Comparison of ENCODE assay signal across 29 cellular contexts in genomic region chr2:3631161-3631850, GRCh38. TPM values are rescaled to one million over a fixed set of nuclear protein-coding genes. Genes with fewer than 3 reads are reported as not detected.
DNase-seq lines count a peak whose midpoint lies in the region; ATAC-seq, FAIRE-seq and TF ChIP-seq lines count a peak whose summit lies in the region.
"Had no signal": no experiment of that assay in that cellular context is flagged by ENCODE, and none has a peak within 500 bp of the region (broad histone marks: within the 10 kb centered on the region; RNA-seq: fewer than 3 reads in every experiment).

No MANE protein-coding gene starts in this region.

- TF ChIP-seq CTCF in kidney (IDR thresholded peaks at IDR 0.05; ENCODE audit: borderline replicate concordance, extremely low read depth, insufficient read depth) (no peak), omental fat pad (IDR thresholded peaks at IDR 0.05) (no peak), HFFc6 (IDR thresholded peaks at IDR 0.05) (no peak)

- no peak overlapping the region for H3K27ac ChIP-seq in kidney (ENCODE audit: low read depth in 2 of 2, low read length in 2 of 2)
- H3K27ac ChIP-seq: 22Rv1, foreskin keratinocyte, GM23248, heart left ventricle, uterus had no signal

- peak; percentile 54 for DNase-seq in DMS 273 (lab: John Stamatoyannopoulos, UW; ENCODE audit: unreplicated experiment)
- no peak for DNase-seq in DMS 273 treated with DMSO at 0.1 percent for 48 hours (lab: John Stamatoyannopoulos, UW)
- DNase-seq in D341Med (ENCODE audit: low spot score): peak; percentile 10
- peak; percentile 59 for DNase-seq in kidney
- DNase-seq in sciatic nerve (ENCODE audit: low spot score): peak; percentile 38
- DNase-seq in omental fat pad (ENCODE audit: low spot score): no peak
- no peak for DNase-seq in HFFc6
- DNase-seq: activated CD4-positive, alpha-beta T cell treated with anti-CD3 and anti-CD28 coated beads for 4 hours; cortex of kidney; foreskin keratinocyte; GM23248; kidney glomerular epithelial cell; NCI-H1694 treated with DMSO at 0.1 percent for 48 hours; NCI-H510A; Right ventricle myocardium superior; stimulated activated CD4-positive, alpha-beta T cell treated with anti-CD3 and anti-CD28 coated beads, Interleukin-2, amount 100 ng/mL, for 24 hours had no signal

- no peak for ATAC-seq in sciatic nerve
- no peak for ATAC-seq in omental fat pad (ENCODE audit: low FRiP score)
- no peak for ATAC-seq in HG02938 (IDR thresholded peaks at IDR 0.05; ENCODE audit: unreplicated experiment)
- ATAC-seq: activated naive CD4-positive, alpha-beta T cell treated with anti-CD3 and anti-CD28 coated beads, Interleukin-2, amount 50 U/mL, for 72 hours; esophagus mucosa; foreskin keratinocyte; heart left ventricle had no signal

- H3K36me3 ChIP-seq in kidney (ENCODE audit: control insufficient read depth in 1 of 2, insufficient read depth in 2 of 2, low read length in 2 of 2): peaks cover 0 to 5% of the 10 kb centered on the region in 2 donors
- H3K36me3 ChIP-seq: heart left ventricle, uterus had no signal

- FAIRE-seq in kidney (lab: Jason Lieb, UNC): no peak
- FAIRE-seq: D721Med, GM12891 had no signal

- H3K9ac ChIP-seq in kidney (ENCODE audit: low read length in 2 of 2): no peak overlapping the region
- H3K9ac ChIP-seq: GM23248 had no signal

- H3K4me3 ChIP-seq in kidney (ENCODE audit: low read length in 2 of 2): no peak overlapping the region
- H3K4me3 ChIP-seq: GM23248, heart left ventricle, smooth muscle cell, uterus had no signal

- H3K4me1 ChIP-seq in kidney (ENCODE audit: control insufficient read depth in 1 of 2, insufficient read depth in 1 of 2, low read depth in 1 of 2, low read length in 2 of 2): peaks cover 0 to 16% of the 10 kb centered on the region in 2 donors
- H3K4me1 ChIP-seq: foreskin keratinocyte, uterus had no signal

- intact Hi-C loops in kidney (cut with DNase I): no loop called here
- intact Hi-C loops in sciatic nerve (cut with DNase I): no loop called here

- H3K27ac Mint-ChIP-seq in HFFc6: no peak overlapping the region
- H3K27ac Mint-ChIP-seq: activated naive CD4-positive, alpha-beta T cell treated with anti-CD3 and anti-CD28 coated beads, Interleukin-2, amount 50 U/mL, for 72 hours; activated T-helper 1 cell treated with anti-CD3 and anti-CD28 coated beads, Interleukin-12 subunit alpha, Interleukin-12 subunit beta, Interleukin-2, Interleukin-4 antibody, amounts not matched to agents 30 ng/mL and 10 ng/mL and 1 ng/mL, durations not matched to agents 14 hours and 24 hours and 36 hours had no signal

- peaks cover 19% of the 10 kb centered on the region for H3K27me3 Mint-ChIP-seq in HFFc6 (ENCODE audit: insufficient read depth)

- H3K36me3 Mint-ChIP-seq in HFFc6 (ENCODE audit: low read depth): no peaks in the 10 kb centered on the region

- no peaks in the 10 kb centered on the region for H3K9me3 Mint-ChIP-seq in HFFc6
- H3K9me3 Mint-ChIP-seq: activated naive CD4-positive, alpha-beta T cell treated with anti-CD3 and anti-CD28 coated beads, Interleukin-2, amount 50 U/mL, for 72 hours; activated T-helper 1 cell treated with anti-CD3 and anti-CD28 coated beads, Interleukin-12 subunit alpha, Interleukin-12 subunit beta, Interleukin-2, Interleukin-4 antibody, amounts not matched to agents 30 ng/mL and 10 ng/mL and 1 ng/mL, durations not matched to agents 14 hours and 24 hours and 36 hours had no signal

- H3K4me1 Mint-ChIP-seq in HFFc6 (ENCODE audit: low read depth): peaks cover 14% of the 10 kb centered on the region

- no peaks in the 10 kb centered on the region for H3K9me3 ChIP-seq in kidney (ENCODE audit: control insufficient read depth in 1 of 2, low read length in 2 of 2)
- H3K9me3 ChIP-seq: heart left ventricle, uterus had no signal

- H3K4me3 Mint-ChIP-seq in HFFc6: no peak overlapping the region
- H3K4me3 Mint-ChIP-seq: activated T-helper 1 cell treated with anti-CD3 and anti-CD28 coated beads, Interleukin-12 subunit alpha, Interleukin-12 subunit beta, Interleukin-2, Interleukin-4 antibody, amounts not matched to agents 30 ng/mL and 10 ng/mL and 1 ng/mL, durations not matched to agents 14 hours and 24 hours and 36 hours had no signal

RNA-seq across cellular contexts. Expression of gene ALLC, which starts 26.7 kb away (rescaled TPM):
- total RNA-seq in kidney (not detected), sciatic nerve (7.6 TPM), omental fat pad (not detected)
- polyA plus RNA-seq in kidney (ENCODE audit: insufficient read depth, low read depth, low replicate concordance): 1.3 TPM
- total RNA-seq in HFFc6 (2021; fragmentation: NEBNext Ultra II Directional; extraction: Animal tissue kit (Norgen Biotek cat#: 25700)): not detected
- total RNA-seq: activated naive CD4-positive, alpha-beta T cell treated with anti-CD3 and anti-CD28 coated beads, Interleukin-2, amount 50 U/mL, for 72 hours; activated T-helper 1 cell treated with anti-CD3 and anti-CD28 coated beads, Interleukin-12 subunit alpha, Interleukin-12 subunit beta, Interleukin-2, Interleukin-4 antibody, amounts not matched to agents 30 ng/mL and 10 ng/mL and 1 ng/mL, durations not matched to agents 14 hours and 24 hours and 36 hours; aorta; esophagus mucosa; foreskin keratinocyte; GM23248; heart left ventricle; LHCN-M2; Right ventricle myocardium superior; smooth muscle cell; T-helper 2 cell treated with Interferon-gamma antibody and Interleukin-4, amounts not matched to agents 100 ng/mL and 5 ng/mL, for 36 hours; uterus had no signal
- polyA plus RNA-seq: foreskin keratinocyte, GM23248, heart left ventricle, smooth muscle cell had no signal

RNA-seq across cellular contexts. Expression of gene COLEC11, which starts 36.4 kb away (rescaled TPM):
- total RNA-seq in kidney (7.6 TPM), sciatic nerve (1.1 TPM), omental fat pad (10 to 100 TPM in 1 of 4 donors, 1 to 10 TPM in 3; 3.6 to 15.9 (median 5.9) TPM)
- polyA plus RNA-seq in kidney (ENCODE audit: insufficient read depth, low read depth, low replicate concordance): 34.6 TPM
- total RNA-seq in HFFc6 (2021; fragmentation: NEBNext Ultra II Directional; extraction: Animal tissue kit (Norgen Biotek cat#: 25700)): not detected
- total RNA-seq: activated naive CD4-positive, alpha-beta T cell treated with anti-CD3 and anti-CD28 coated beads, Interleukin-2, amount 50 U/mL, for 72 hours; activated T-helper 1 cell treated with anti-CD3 and anti-CD28 coated beads, Interleukin-12 subunit alpha, Interleukin-12 subunit beta, Interleukin-2, Interleukin-4 antibody, amounts not matched to agents 30 ng/mL and 10 ng/mL and 1 ng/mL, durations not matched to agents 14 hours and 24 hours and 36 hours; esophagus mucosa; foreskin keratinocyte; GM23248; LHCN-M2 had no signal
- polyA plus RNA-seq: foreskin keratinocyte, GM23248 had no signal

RNA-seq across cellular contexts. Expression of gene RPS7, which starts 56.2 kb away (rescaled TPM):
- total RNA-seq in kidney (992 TPM), sciatic nerve (852 TPM), omental fat pad (1,000 to 10,000 TPM; 2,150 to 4,864 (median 2,988) TPM)
- polyA plus RNA-seq in kidney (ENCODE audit: insufficient read depth, low read depth, low replicate concordance): 1,826 TPM
- 1,000 to 10,000 TPM; 1,288 to 1,437 (median 1,316) TPM for total RNA-seq in HFFc6 (2021; fragmentation: NEBNext Ultra II Directional; extraction: Animal tissue kit (Norgen Biotek cat#: 25700))

Comparison
In these comparisons a context has a peak if more than half of its experiments do, and no peak if none do; other contexts are left out.
1. DNase-seq: peak in DMS 273 (single experiment), D341Med (single experiment), kidney (single experiment) and sciatic nerve (single experiment); none in DMS 273 treated with DMSO at 0.1 percent for 48 hours (single experiment), omental fat pad (single experiment) and HFFc6 (single experiment).